ENCODE assay signal across 7 cellular contexts in the genomic region with DNA sequence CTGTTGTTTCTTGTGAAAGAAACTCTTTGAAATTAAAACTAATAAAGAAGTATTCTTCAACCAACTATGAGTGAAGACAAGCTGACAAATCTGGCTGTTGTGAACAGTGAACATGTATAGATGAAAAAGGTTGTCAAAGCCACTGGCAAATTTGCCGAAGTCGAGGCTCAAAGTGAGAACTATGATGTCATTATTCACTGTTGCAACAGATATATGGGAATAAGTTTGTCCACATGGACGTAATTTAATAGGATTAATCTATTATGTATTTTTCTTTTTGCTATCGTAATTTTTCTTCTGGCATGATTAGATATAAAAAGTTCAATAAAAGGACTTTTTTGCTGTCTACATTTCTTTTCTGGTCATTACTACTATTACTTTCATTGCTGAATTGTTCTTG.
"Had no signal": no experiment of that assay in that cellular context is flagged by ENCODE, and none has a peak within 500 bp of the region (broad histone marks: within the 10 kb centered on the region; RNA-seq: fewer than 3 reads in every experiment).

No MANE protein-coding gene starts in this region.

- H3K4me3 ChIP-seq: K562 had no signal

- H3K9ac ChIP-seq: KMS-11 had no signal

- ATAC-seq: K562 had no signal

- H3K27ac ChIP-seq: HL-60, KMS-11 had no signal

- DNase-seq: IMR-90, KBM-7, KG1 had no signal

- H3K4me2 ChIP-seq: KMS-11 had no signal

- FAIRE-seq: HTR-8/SVneo, K562 had no signal
